Comparison of ENCODE assay signal across 10 cellular contexts in the genomic region with DNA sequence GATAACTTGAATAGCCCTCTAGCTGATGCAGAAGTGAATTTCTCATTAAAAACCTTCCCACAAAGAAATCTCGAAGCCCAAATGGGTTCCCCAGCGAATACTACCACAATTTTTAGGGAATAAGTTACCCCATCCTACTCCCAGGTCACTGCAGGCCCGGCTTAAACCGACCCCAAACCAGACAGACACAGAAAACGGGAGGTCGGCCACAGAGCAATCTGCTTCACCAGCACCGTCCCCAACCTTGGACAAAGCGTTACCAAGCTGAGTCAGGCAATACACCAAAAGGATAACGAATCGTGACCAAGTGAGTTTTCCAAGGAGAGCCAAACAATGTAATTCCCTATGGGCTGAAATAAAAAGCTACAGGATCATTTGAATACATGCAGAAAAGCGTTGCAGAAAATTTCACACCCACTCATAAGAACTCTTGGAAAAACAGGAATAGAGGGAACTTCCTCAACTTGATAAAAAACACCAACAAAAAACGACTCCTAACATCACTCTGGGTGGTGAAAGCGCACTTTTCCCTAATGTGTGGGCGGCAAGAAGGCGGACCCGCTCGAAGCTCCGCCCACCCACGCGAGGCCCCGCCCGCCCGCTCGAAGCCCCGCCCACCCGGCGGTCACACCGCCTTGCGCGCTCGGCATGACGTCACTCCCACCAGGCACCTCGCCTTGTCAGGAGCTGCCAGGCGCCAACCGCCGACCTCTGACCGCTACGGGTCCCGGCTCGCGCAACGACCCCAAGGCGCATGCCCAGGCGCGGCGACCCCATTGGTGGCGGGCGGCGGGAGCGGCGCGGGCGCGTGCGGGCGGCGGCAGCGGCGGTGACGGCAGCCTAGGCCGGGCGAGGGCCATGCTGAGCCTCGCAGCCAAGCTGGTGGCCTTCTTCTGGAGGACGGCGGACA. TPM values are rescaled to one million over a fixed set of nuclear protein-coding genes. Genes with fewer than 3 reads are reported as not detected.
A peak's percentile ranks its signal among the peaks of the same experiment; 100 is the strongest.
DNase-seq lines count a peak whose midpoint lies in the region; ATAC-seq and TF ChIP-seq lines count a peak whose summit lies in the region.
"Had no signal": no experiment of that assay in that cellular context is flagged by ENCODE, and none has a peak within 500 bp of the region (broad histone marks: within the 10 kb centered on the region; RNA-seq: fewer than 3 reads in every experiment).

A gene (plus strand): TSS at position 776 of the 910 bp plus-strand sequence. CDS start 83 bp downstream, at position 859.

- peaks cover 21% of the 10 kb centered on the region for H3K27me3 Mint-ChIP-seq in activated T-cell treated with anti-CD3 and anti-CD28 coated beads, Interleukin-2, amount 50 U/mL, for 4 hours (ENCODE audit: low read depth)
- peaks cover 8% of the 10 kb centered on the region for H3K27me3 Mint-ChIP-seq in WTC11 (ENCODE audit: low read depth)
- H3K27me3 Mint-ChIP-seq: stimulated activated memory B cell treated with anti-CD40 and anti-IgM and Interleukin-4, amounts not matched to agents 10 μg/mL and 1 μg/mL and 100 μg/mL, for 72 hours had no signal

- TF ChIP-seq CTCF in WTC11 (IDR thresholded peaks at IDR 0.05) (no peak), fibroblast of villous mesenchyme (IDR thresholded peaks at IDR 0.05; ENCODE audit: insufficient read depth, low read depth, low read length) (no peak), GM10266 (IDR thresholded peaks at IDR 0.05; ENCODE audit: control insufficient read depth, insufficient read depth, low read depth, missing control alignments) (no peak)

- no peak within 1 kb of the TSS for H3K4me3 Mint-ChIP-seq in activated T-cell treated with anti-CD3 and anti-CD28 coated beads, Interleukin-2, amount 50 U/mL, for 4 hours
- H3K4me3 Mint-ChIP-seq in WTC11, result no peak within 1 kb of the TSS
- H3K4me3 Mint-ChIP-seq: stimulated activated memory B cell treated with anti-CD40 and anti-IgM and Interleukin-4, amounts not matched to agents 10 μg/mL and 1 μg/mL and 100 μg/mL, for 72 hours had no signal

- H3K9me3 Mint-ChIP-seq in activated T-cell treated with anti-CD3 and anti-CD28 coated beads, Interleukin-2, amount 50 U/mL, for 4 hours, result peaks cover 7% of the 10 kb centered on the region
- H3K9me3 Mint-ChIP-seq in WTC11, result peaks cover 16% of the 10 kb centered on the region

- CTCF ChIA-PET in WTC11 (lab: Charles Lee), result interaction anchor here (1.4 kb wide), 1 partner anchor 59 kb away, joined by 5 read pairs; no protein-coding TSS in a partner anchor

- H3K4me3 ChIP-seq in fibroblast of villous mesenchyme (ENCODE audit: low read depth, low read length), result no peak within 1 kb of the TSS

- H3K4me1 Mint-ChIP-seq in activated T-cell treated with anti-CD3 and anti-CD28 coated beads, Interleukin-2, amount 50 U/mL, for 4 hours (ENCODE audit: low read depth), result no peaks in the 10 kb centered on the region
- no peaks in the 10 kb centered on the region; the same call in 1 of the 2 replicates for H3K4me1 Mint-ChIP-seq in WTC11
- H3K4me1 Mint-ChIP-seq: stimulated activated memory B cell treated with anti-CD40 and anti-IgM and Interleukin-4, amounts not matched to agents 10 μg/mL and 1 μg/mL and 100 μg/mL, for 72 hours had no signal

- DNase-seq in activated T-cell treated with anti-CD3 and anti-CD28 coated beads, Interleukin-2, amount 50 U/mL, for 48 hours, result peak; percentile 24 to 45
- no peak for DNase-seq in activated T-cell treated with anti-CD3 and anti-CD28 coated beads, Interleukin-2, amount 50 U/mL, for 4 hours
- DNase-seq in WTC11 (ENCODE audit: low spot score) (no peak), fibroblast of villous mesenchyme (ENCODE audit: low read depth) (no peak), pulmonary artery endothelial cell (ENCODE audit: low read depth, low spot score) (no peak), cerebellum (ENCODE audit: low spot score) (no peak), GM10266 (ENCODE audit: extremely low spot score) (no peak)
- DNase-seq: effector CD8-positive, alpha-beta T cell had no signal

- no peak within 1 kb of the TSS for H3K27ac Mint-ChIP-seq in WTC11
- H3K27ac Mint-ChIP-seq: stimulated activated memory B cell treated with anti-CD40 and anti-IgM and Interleukin-4, amounts not matched to agents 10 μg/mL and 1 μg/mL and 100 μg/mL, for 72 hours had no signal

- H3K36me3 Mint-ChIP-seq in activated T-cell treated with anti-CD3 and anti-CD28 coated beads, Interleukin-2, amount 50 U/mL, for 4 hours (ENCODE audit: insufficient read depth), result no peaks in the 10 kb centered on the region
- no peaks in the 10 kb centered on the region for H3K36me3 Mint-ChIP-seq in WTC11

- POLR2A ChIA-PET in WTC11 (lab: Charles Lee), result no interaction called here

- no peak for ATAC-seq in activated T-cell treated with anti-CD3 and anti-CD28 coated beads, Interleukin-2, amount 50 U/mL, for 4 hours
- ATAC-seq in WTC11 (peak; percentile 16; the same call in 1 of the 2 replicates), HG03439 (IDR thresholded peaks at IDR 0.05; ENCODE audit: unreplicated experiment) (no peak)
- ATAC-seq: stimulated activated memory B cell treated with anti-CD40 and anti-IgM and Interleukin-4, amounts not matched to agents 10 μg/mL and 1 μg/mL and 100 μg/mL, for 72 hours had no signal

TF ChIP-seq in WTC11, 78 proteins besides CTCF, POLR2A, EP300 and RAD21:
- TF ChIP-seq, protein P1, sequence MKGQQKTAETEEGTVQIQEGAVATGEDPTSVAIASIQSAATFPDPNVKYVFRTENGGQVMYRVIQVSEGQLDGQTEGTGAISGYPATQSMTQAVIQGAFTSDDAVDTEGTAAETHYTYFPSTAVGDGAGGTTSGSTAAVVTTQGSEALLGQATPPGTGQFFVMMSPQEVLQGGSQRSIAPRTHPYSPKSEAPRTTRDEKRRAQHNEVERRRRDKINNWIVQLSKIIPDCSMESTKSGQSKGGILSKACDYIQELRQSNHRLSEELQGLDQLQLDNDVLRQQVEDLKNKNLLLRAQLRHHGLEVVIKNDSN (CRISPR knock-in tag; IDR thresholded peaks at IDR 0.05), result no peak
- TF ChIP-seq, protein P2, sequence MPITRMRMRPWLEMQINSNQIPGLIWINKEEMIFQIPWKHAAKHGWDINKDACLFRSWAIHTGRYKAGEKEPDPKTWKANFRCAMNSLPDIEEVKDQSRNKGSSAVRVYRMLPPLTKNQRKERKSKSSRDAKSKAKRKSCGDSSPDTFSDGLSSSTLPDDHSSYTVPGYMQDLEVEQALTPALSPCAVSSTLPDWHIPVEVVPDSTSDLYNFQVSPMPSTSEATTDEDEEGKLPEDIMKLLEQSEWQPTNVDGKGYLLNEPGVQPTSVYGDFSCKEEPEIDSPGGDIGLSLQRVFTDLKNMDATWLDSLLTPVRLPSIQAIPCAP (CRISPR knock-in tag; IDR thresholded peaks at IDR 0.05), result no peak
- TF ChIP-seq ZNF671 (CRISPR knock-in tag; IDR thresholded peaks at IDR 0.05), result no peak
- TF ChIP-seq, protein P3, sequence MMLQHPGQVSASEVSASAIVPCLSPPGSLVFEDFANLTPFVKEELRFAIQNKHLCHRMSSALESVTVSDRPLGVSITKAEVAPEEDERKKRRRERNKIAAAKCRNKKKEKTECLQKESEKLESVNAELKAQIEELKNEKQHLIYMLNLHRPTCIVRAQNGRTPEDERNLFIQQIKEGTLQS (CRISPR knock-in tag; conservative IDR thresholded peaks at IDR 0.05), result no peak
- no peak for TF ChIP-seq RORB (CRISPR knock-in tag; IDR thresholded peaks at IDR 0.05)
- no peak for TF ChIP-seq NR2C2 (CRISPR knock-in tag; IDR thresholded peaks at IDR 0.05)
- TF ChIP-seq NFYB (CRISPR knock-in tag; conservative IDR thresholded peaks at IDR 0.05; ENCODE audit: low read depth), result no peak
- TF ChIP-seq KAT7 (CRISPR knock-in tag; IDR thresholded peaks at IDR 0.05; ENCODE audit: borderline replicate concordance), result no peak
- TF ChIP-seq, protein P4, sequence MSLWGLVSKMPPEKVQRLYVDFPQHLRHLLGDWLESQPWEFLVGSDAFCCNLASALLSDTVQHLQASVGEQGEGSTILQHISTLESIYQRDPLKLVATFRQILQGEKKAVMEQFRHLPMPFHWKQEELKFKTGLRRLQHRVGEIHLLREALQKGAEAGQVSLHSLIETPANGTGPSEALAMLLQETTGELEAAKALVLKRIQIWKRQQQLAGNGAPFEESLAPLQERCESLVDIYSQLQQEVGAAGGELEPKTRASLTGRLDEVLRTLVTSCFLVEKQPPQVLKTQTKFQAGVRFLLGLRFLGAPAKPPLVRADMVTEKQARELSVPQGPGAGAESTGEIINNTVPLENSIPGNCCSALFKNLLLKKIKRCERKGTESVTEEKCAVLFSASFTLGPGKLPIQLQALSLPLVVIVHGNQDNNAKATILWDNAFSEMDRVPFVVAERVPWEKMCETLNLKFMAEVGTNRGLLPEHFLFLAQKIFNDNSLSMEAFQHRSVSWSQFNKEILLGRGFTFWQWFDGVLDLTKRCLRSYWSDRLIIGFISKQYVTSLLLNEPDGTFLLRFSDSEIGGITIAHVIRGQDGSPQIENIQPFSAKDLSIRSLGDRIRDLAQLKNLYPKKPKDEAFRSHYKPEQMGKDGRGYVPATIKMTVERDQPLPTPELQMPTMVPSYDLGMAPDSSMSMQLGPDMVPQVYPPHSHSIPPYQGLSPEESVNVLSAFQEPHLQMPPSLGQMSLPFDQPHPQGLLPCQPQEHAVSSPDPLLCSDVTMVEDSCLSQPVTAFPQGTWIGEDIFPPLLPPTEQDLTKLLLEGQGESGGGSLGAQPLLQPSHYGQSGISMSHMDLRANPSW (CRISPR knock-in tag; conservative IDR thresholded peaks at IDR 0.05; ENCODE audit: low read depth), result no peak

RNA-seq across cellular contexts. Expression of the gene that starts here (rescaled TPM):
- total RNA-seq in activated T-cell treated with anti-CD3 and anti-CD28 coated beads, Interleukin-2, amount 50 U/mL, for 4 hours, result not detected
- total RNA-seq in WTC11 (2021) (not detected in 3 replicates), fibroblast of villous mesenchyme (9.7 and 10.8 TPM in 2 replicates), pulmonary artery endothelial cell (25.0 and 26.0 TPM in 2 replicates), cerebellum (2.7 TPM)

Comparison
In these comparisons a context has a peak if more than half of its experiments do, and no peak if none do; other contexts are left out.
1. DNase-seq: peak in activated T-cell treated with anti-CD3 and anti-CD28 coated beads, Interleukin-2, amount 50 U/mL, for 48 hours (2 of 2); none in activated T-cell treated with anti-CD3 and anti-CD28 coated beads, Interleukin-2, amount 50 U/mL, for 4 hours (single experiment), WTC11 (single experiment), fibroblast of villous mesenchyme (single experiment), pulmonary artery endothelial cell (single experiment), cerebellum (single experiment) and GM10266 (single experiment).
2. Peak in ATAC-seq in WTC11; RNA of the gene not detected or under 1 TPM.